8 cellular contexts compared by ENCODE assay signal in genomic region chr6:43771858-43772570, GRCh38. TPM values are rescaled to one million over a fixed set of nuclear protein-coding genes. Genes with fewer than 3 reads are reported as not detected.
A peak's percentile ranks its signal among the peaks of the same experiment; 100 is the strongest.
DNase-seq lines count a peak whose midpoint lies in the region; ATAC-seq and TF ChIP-seq lines count a peak whose summit lies in the region.

No MANE protein-coding gene starts in this region.

- peak overlapping the region in 2 of 10 donors; percentile 29 to 35 for H3K27ac Mint-ChIP-seq in naive thymus-derived CD8-positive, alpha-beta T cell

- POLR2A ChIA-PET in naive thymus-derived CD8-positive, alpha-beta T cell (lab: Charles Lee) = no interaction called here

- H3K4me3 ChIP-seq in fibroblast of mammary gland (ENCODE audit: control insufficient read depth, low read depth, low read length) = peak overlapping the region; percentile 94

- no peak for ATAC-seq in naive thymus-derived CD8-positive, alpha-beta T cell
- ATAC-seq in HG02981 (IDR thresholded peaks at IDR 0.05; ENCODE audit: unreplicated experiment) = no peak

- H3K4me3 Mint-ChIP-seq in naive thymus-derived CD8-positive, alpha-beta T cell = peak overlapping the region; percentile 68 to 90 (median 80)

- in situ Hi-C loops in GM13977 (cut with MboI; ENCODE audit: low pct_unique_long_range_greater_than_20kb, low sequenced_read_pairs, unreplicated experiment) = loop anchor here (10.0 kb wide), 1 partner anchor 303 kb away; no protein-coding TSS in a partner anchor

- H3K4me1 Mint-ChIP-seq in naive thymus-derived CD8-positive, alpha-beta T cell = peaks cover 13 to 39% (median 24%) of the 10 kb centered on the region in 4 donors

- TF ChIP-seq CTCF in GM13977 (IDR thresholded peaks at IDR 0.05; ENCODE audit: extremely low read depth, insufficient read depth, missing control alignments) = no peak
- TF ChIP-seq CTCF in fibroblast of mammary gland (conservative IDR thresholded peaks at IDR 0.05; ENCODE audit: control insufficient read depth, insufficient read depth, low read depth, low read length) = no peak

- H3K9me3 Mint-ChIP-seq in naive thymus-derived CD8-positive, alpha-beta T cell = no peaks in the 10 kb centered on the region

- H3K36me3 Mint-ChIP-seq in naive thymus-derived CD8-positive, alpha-beta T cell = no peaks in the 10 kb centered on the region

- peaks cover 10 to 32% (median 15%) of the 10 kb centered on the region in 5 donors for H3K27me3 Mint-ChIP-seq in naive thymus-derived CD8-positive, alpha-beta T cell

- peak; percentile 77 for DNase-seq in 8988T
- DNase-seq in GM13977 (ENCODE audit: low spot score) = peak; percentile 83
- peak; percentile 42 for DNase-seq in NCI-H510A treated with DMSO at 0.1 percent for 48 hours (lab: John Stamatoyannopoulos, UW)
- DNase-seq in activated T-cell treated with anti-CD3 and anti-CD28 coated beads, Interleukin-2, amount 50 U/mL, for 48 hours = peak; percentile 78 to 82
- no peak for DNase-seq in fibroblast of mammary gland (ENCODE audit: low read depth)
- peak in 5 of 10 donors; percentile 18 to 30 (median 21) for DNase-seq in naive thymus-derived CD8-positive, alpha-beta T cell
- peak; percentile 28 for DNase-seq in superior temporal gyrus (ENCODE audit: extremely low spot score)

RNA-seq across cellular contexts. Expression of gene VEGFA, which starts 2.0 kb away (rescaled TPM):
- 1 to 10 TPM; 4.5 to 5.6 TPM for total RNA-seq in naive thymus-derived CD8-positive, alpha-beta T cell
- not detected for polyA plus RNA-seq in naive thymus-derived CD8-positive, alpha-beta T cell
